4 cellular contexts compared by ENCODE assay signal in the genomic region with DNA sequence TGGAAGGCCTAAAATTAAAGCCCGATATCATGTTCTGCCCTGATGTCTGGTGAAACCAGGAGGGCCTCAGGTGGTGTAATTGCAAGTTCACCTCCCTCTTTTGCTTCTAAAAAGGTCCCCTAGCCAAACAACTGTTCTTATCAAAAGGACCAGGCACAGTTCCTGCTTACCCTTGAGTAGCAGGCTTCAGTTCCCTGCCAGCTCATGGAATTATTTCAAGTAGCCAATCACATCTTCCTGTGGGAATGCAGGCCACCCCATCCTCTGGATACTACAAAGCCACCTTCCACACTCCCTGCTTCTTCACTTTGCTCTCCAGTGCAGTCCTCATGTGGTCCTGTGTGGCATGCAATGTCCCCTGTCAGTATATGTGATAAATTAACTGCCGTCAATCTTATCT.
"Had no signal": no experiment of that assay in that cellular context is flagged by ENCODE, and none has a peak within 500 bp of the region (broad histone marks: within the 10 kb centered on the region; RNA-seq: fewer than 3 reads in every experiment).

No MANE protein-coding gene starts in this region.

- H3K4me3 Mint-ChIP-seq: GM23338, H9 had no signal

- H3K4me1 Mint-ChIP-seq: GM23338, H9 had no signal

- H3K4me3 ChIP-seq: GM23338 had no signal

- ATAC-seq: GM23338 had no signal

- DNase-seq: H9, HCEC 1CT, IMR-90 had no signal

- H3K27ac Mint-ChIP-seq: GM23338, H9 had no signal
